Comparison of ENCODE assay signal across 14 cellular contexts in genomic region chr2:27581417-27582128, GRCh38. TPM values are rescaled to one million over a fixed set of nuclear protein-coding genes. Genes with fewer than 3 reads are reported as not detected.
DNase-seq lines count a peak whose midpoint lies in the region; ATAC-seq, FAIRE-seq and TF ChIP-seq lines count a peak whose summit lies in the region.
"Had no signal": no experiment of that assay in that cellular context is flagged by ENCODE, and none has a peak within 500 bp of the region (broad histone marks: within the 10 kb centered on the region; RNA-seq: fewer than 3 reads in every experiment).

No MANE protein-coding gene starts in this region.

- H3K36me3 Mint-ChIP-seq in activated CD8-positive, alpha-beta memory T cell treated with anti-CD3 and anti-CD28 coated beads, Interleukin-2, amount 10 ng/mL, durations not matched to agents 7 days and 5 days = peaks cover 15% of the 10 kb centered on the region
- peaks cover 20% of the 10 kb centered on the region for H3K36me3 Mint-ChIP-seq in dendritic cell treated with granulocyte-macrophage colony-stimulating factor and Interleukin-4, amounts not matched to agents 40 ng/mL and 50 ng/mL, for 4 days (ENCODE audit: low read depth)

- H3K4me3 ChIP-seq in OCI-LY1 (ENCODE audit: low read depth, low read length, poor library complexity, severe bottlenecking) (no peak overlapping the region), trophoblast cell (ENCODE audit: low read depth, low read length) (no peak overlapping the region), stomach (no peak overlapping the region)

- no peak overlapping the region for H4K8ac ChIP-seq in trophoblast cell (ENCODE audit: low read depth, low read length)

- H3K9ac ChIP-seq in OCI-LY1 (ENCODE audit: low read length) (no peak overlapping the region), trophoblast cell (ENCODE audit: low read length) (no peak overlapping the region)

- H4K20me1 ChIP-seq in OCI-LY1 (ENCODE audit: insufficient read depth, low read length) = no peaks in the 10 kb centered on the region

- DNase-seq in activated CD8-positive, alpha-beta memory T cell treated with anti-CD3 and anti-CD28 coated beads, Interleukin-2, amount 10 ng/mL, durations not matched to agents 7 days and 5 days = peak; percentile 45
- DNase-seq in activated CD8-positive, alpha-beta memory T cell treated with anti-CD3 and anti-CD28 coated beads for 24 hours = no peak
- no peak for DNase-seq in trophoblast cell
- no peak for DNase-seq in EL
- DNase-seq in urothelium cell line (ENCODE audit: low spot score) = no peak
- no peak for DNase-seq in stomach
- DNase-seq: central memory CD4-positive, alpha-beta T cell; DMS79 treated with DMSO at 0.1 percent for 48 hours; left cardiac atrium; NCI-H1417; NCI-H526 treated with DMSO at 0.1 percent for 48 hours; upper lobe of right lung had no signal

- no peak for FAIRE-seq in urothelium cell line (lab: Jason Lieb, UNC)

- no peaks in the 10 kb centered on the region; the same call in 1 of the 2 replicates for H3K36me3 ChIP-seq in OCI-LY1 (ENCODE audit: insufficient read depth, low read length)
- no peaks in the 10 kb centered on the region for H3K36me3 ChIP-seq in trophoblast cell (ENCODE audit: control insufficient read depth in 1 of 2, insufficient read depth in 2 of 2, low read length in 2 of 2)
- peaks cover 0 to 17% (median 0%) of the 10 kb centered on the region in 4 donors for H3K36me3 ChIP-seq in stomach
- H3K36me3 ChIP-seq: upper lobe of right lung had no signal

- H2AK5ac ChIP-seq in trophoblast cell (ENCODE audit: low read length) = no peak overlapping the region

- H4K12ac ChIP-seq in trophoblast cell (ENCODE audit: low read depth, low read length) = no peak overlapping the region

- no peak overlapping the region for H4K91ac ChIP-seq in trophoblast cell (ENCODE audit: low read depth, low read length)

- H3K4me1 Mint-ChIP-seq in activated CD8-positive, alpha-beta memory T cell treated with anti-CD3 and anti-CD28 coated beads, Interleukin-2, amount 10 ng/mL, durations not matched to agents 7 days and 5 days = peaks cover 31% of the 10 kb centered on the region
- peaks cover 39% of the 10 kb centered on the region for H3K4me1 Mint-ChIP-seq in dendritic cell treated with granulocyte-macrophage colony-stimulating factor and Interleukin-4, amounts not matched to agents 40 ng/mL and 50 ng/mL, for 4 days (ENCODE audit: low read depth)

- CTCF ChIA-PET in activated CD8-positive, alpha-beta memory T cell treated with anti-CD3 and anti-CD28 coated beads, Interleukin-2, amount 10 ng/mL, durations not matched to agents 7 days and 5 days (lab: Charles Lee) = no interaction called here

- H3K14ac ChIP-seq in trophoblast cell (ENCODE audit: low read length) = no peak overlapping the region

- intact Hi-C loops in dendritic cell treated with granulocyte-macrophage colony-stimulating factor and Interleukin-4, amounts not matched to agents 40 ng/mL and 50 ng/mL, for 4 days (cut with micrococcal nuclease) = loop anchor here (2.0 to 10.0 kb wide), 2 partner anchors 93 to 177 kb away; partner anchors contain the start of genes IFT172 and PPM1G
- intact Hi-C loops in stomach (cut with DNase I; ENCODE audit: low total_unique reads) = no loop called here

- H3K4me2 ChIP-seq in OCI-LY1 (ENCODE audit: low read length) (no peak overlapping the region), trophoblast cell (ENCODE audit: low read length) (no peak overlapping the region)

- peaks cover 4% of the 10 kb centered on the region for H3K79me1 ChIP-seq in trophoblast cell (ENCODE audit: low read length)

- H2BK5ac ChIP-seq in trophoblast cell (ENCODE audit: low read depth, low read length, poor library complexity) = no peak overlapping the region

- TF ChIP-seq EP300 in stomach (IDR thresholded peaks at IDR 0.05) = no peak

- H3K4me1 ChIP-seq in OCI-LY1 (ENCODE audit: insufficient read depth, low read length, severe bottlenecking) = peaks cover 26% of the 10 kb centered on the region
- H3K4me1 ChIP-seq in trophoblast cell (ENCODE audit: control insufficient read depth in 1 of 2, insufficient read depth in 2 of 2, low read length in 2 of 2) = peaks cover 3 to 8% of the 10 kb centered on the region in 2 experiments
- H3K4me1 ChIP-seq in stomach = peaks cover 22 to 40% (median 26%) of the 10 kb centered on the region in 4 donors

- no peak overlapping the region for H3K27ac Mint-ChIP-seq in activated CD8-positive, alpha-beta memory T cell treated with anti-CD3 and anti-CD28 coated beads, Interleukin-2, amount 10 ng/mL, durations not matched to agents 7 days and 5 days
- peak overlapping the region; percentile 91 for H3K27ac Mint-ChIP-seq in dendritic cell treated with granulocyte-macrophage colony-stimulating factor and Interleukin-4, amounts not matched to agents 40 ng/mL and 50 ng/mL, for 4 days

- peaks cover 16% of the 10 kb centered on the region for H3K9me3 ChIP-seq in OCI-LY1 (ENCODE audit: low read length)
- H3K9me3 ChIP-seq in trophoblast cell (ENCODE audit: insufficient read depth, low read depth, low read length) = peaks cover 8% of the 10 kb centered on the region
- H3K9me3 ChIP-seq in stomach = peaks cover 3 to 44% (median 29%) of the 10 kb centered on the region in 4 donors

- H3K27me3 ChIP-seq in OCI-LY1 (ENCODE audit: insufficient read depth, low read length) (no peaks in the 10 kb centered on the region; the same call in 1 of the 2 replicates), trophoblast cell (ENCODE audit: insufficient read depth, low read length) (no peaks in the 10 kb centered on the region), stomach (no peaks in the 10 kb centered on the region)
- H3K27me3 ChIP-seq: upper lobe of right lung had no signal

- no CpG with 5 or more reads among the region's 19 CpGs for WGBS in trophoblast cell (ENCODE audit: extremely low coverage, insufficient coverage, insufficient read length)
- 94 to 97% (median 96%) methylated on average over 18 to 19 of the region's 19 CpGs for WGBS in stomach, 5 donors

- H3K9me3 Mint-ChIP-seq in activated CD8-positive, alpha-beta memory T cell treated with anti-CD3 and anti-CD28 coated beads, Interleukin-2, amount 10 ng/mL, durations not matched to agents 7 days and 5 days (ENCODE audit: low read depth) = no peaks in the 10 kb centered on the region
- peaks cover 28% of the 10 kb centered on the region for H3K9me3 Mint-ChIP-seq in dendritic cell treated with granulocyte-macrophage colony-stimulating factor and Interleukin-4, amounts not matched to agents 40 ng/mL and 50 ng/mL, for 4 days

- H3K79me2 ChIP-seq in OCI-LY1 (ENCODE audit: insufficient read depth, low read length) (peaks cover 34% of the 10 kb centered on the region), trophoblast cell (ENCODE audit: control insufficient read depth, insufficient read depth, low read length, poor library complexity) (no peaks in the 10 kb centered on the region)

- H2AFZ ChIP-seq in OCI-LY1 (ENCODE audit: low read length) = peak overlapping the region; percentile 95; the same call in 1 of the 2 replicates
- H2AFZ ChIP-seq in trophoblast cell (ENCODE audit: insufficient read depth, low read length, poor library complexity) = peak overlapping the region; percentile 41

- ATAC-seq in activated CD8-positive, alpha-beta memory T cell treated with anti-CD3 and anti-CD28 coated beads, Interleukin-2, amount 10 ng/mL, durations not matched to agents 7 days and 5 days = no peak

- H2BK120ac ChIP-seq in trophoblast cell (ENCODE audit: insufficient read depth, low read length, poor library complexity) = no peak overlapping the region

- H3F3A ChIP-seq in OCI-LY1 (ENCODE audit: insufficient read depth, low read length) = no peaks in the 10 kb centered on the region

- no peak overlapping the region for H3K4me3 Mint-ChIP-seq in activated CD8-positive, alpha-beta memory T cell treated with anti-CD3 and anti-CD28 coated beads, Interleukin-2, amount 10 ng/mL, durations not matched to agents 7 days and 5 days
- no peak overlapping the region for H3K4me3 Mint-ChIP-seq in dendritic cell treated with granulocyte-macrophage colony-stimulating factor and Interleukin-4, amounts not matched to agents 40 ng/mL and 50 ng/mL, for 4 days

- H3K9me2 ChIP-seq in OCI-LY1 (ENCODE audit: low read depth, low read length) = no peaks in the 10 kb centered on the region

- H3K27ac ChIP-seq in OCI-LY1 (ENCODE audit: low read depth, low read length, poor library complexity, severe bottlenecking) = no peak overlapping the region
- H3K27ac ChIP-seq in trophoblast cell (ENCODE audit: low read depth, low read length) = no peak overlapping the region
- peak overlapping the region in 1 of 5 donors; percentile 82 for H3K27ac ChIP-seq in stomach

- H3K23ac ChIP-seq in trophoblast cell (ENCODE audit: low read length) = no peak overlapping the region

- H3K4ac ChIP-seq in trophoblast cell (ENCODE audit: low read depth, low read length) = no peak overlapping the region

- no peak for TF ChIP-seq POLR2A in stomach (IDR thresholded peaks at IDR 0.05)

- TF ChIP-seq CTCF in OCI-LY1 (IDR thresholded peaks at IDR 0.05; ENCODE audit: low read length) (no peak), stomach (IDR thresholded peaks at IDR 0.05) (no peak)

- peaks cover 13% of the 10 kb centered on the region for H3K27me3 Mint-ChIP-seq in activated CD8-positive, alpha-beta memory T cell treated with anti-CD3 and anti-CD28 coated beads, Interleukin-2, amount 10 ng/mL, durations not matched to agents 7 days and 5 days
- no peaks in the 10 kb centered on the region for H3K27me3 Mint-ChIP-seq in dendritic cell treated with granulocyte-macrophage colony-stimulating factor and Interleukin-4, amounts not matched to agents 40 ng/mL and 50 ng/mL, for 4 days

- H3K18ac ChIP-seq in trophoblast cell (ENCODE audit: low read length) = no peak overlapping the region

- H2BK12ac ChIP-seq in trophoblast cell (ENCODE audit: low read length) = no peak overlapping the region

RNA-seq across cellular contexts. Expression of gene ZNF512, which starts 1.3 kb away (rescaled TPM):
- 10 to 100 TPM; 32.8 to 39.5 TPM for total RNA-seq in activated CD8-positive, alpha-beta memory T cell treated with anti-CD3 and anti-CD28 coated beads, Interleukin-2, amount 10 ng/mL, durations not matched to agents 7 days and 5 days
- polyA plus RNA-seq in trophoblast cell (2013) = 18.3 and 20.7 TPM in 2 replicates
- 10 to 100 TPM in 3 of 5 donors, 1 to 10 TPM in 2; 6.4 to 35.8 (median 14.2) TPM for total RNA-seq in stomach
- polyA plus RNA-seq in stomach = 10 to 100 TPM in 1 of 3 donors, 1 to 10 TPM in 2; 6.8 to 12.2 (median 9.3) TPM

RNA-seq across cellular contexts. Expression of gene CCDC121, which starts 47.2 kb away (rescaled TPM):
- total RNA-seq in activated CD8-positive, alpha-beta memory T cell treated with anti-CD3 and anti-CD28 coated beads, Interleukin-2, amount 10 ng/mL, durations not matched to agents 7 days and 5 days = 1 to 10 TPM in 1 of 2 experiments, under 1 TPM in 1; 0.98 to 1.5 TPM
- 2.1 and 2.7 TPM in 2 replicates for polyA plus RNA-seq in trophoblast cell (2013)
- total RNA-seq in stomach = 1 to 10 TPM in 4 of 5 donors, under 1 TPM in 1; 0.87 to 3.1 (median 1.8) TPM
- polyA plus RNA-seq in stomach = 1 to 10 TPM; 1.7 to 2.4 (median 2.1) TPM

RNA-seq across cellular contexts. Expression of gene GPN1, which starts 47.3 kb away (rescaled TPM):
- 10 to 100 TPM; 36.9 to 50.9 TPM for total RNA-seq in activated CD8-positive, alpha-beta memory T cell treated with anti-CD3 and anti-CD28 coated beads, Interleukin-2, amount 10 ng/mL, durations not matched to agents 7 days and 5 days
- polyA plus RNA-seq in trophoblast cell (2013) = 26.9 and 28.9 TPM in 2 replicates
- total RNA-seq in stomach = 10 to 100 TPM; 10.1 to 68.7 (median 33.0) TPM
- 10 to 100 TPM; 20.6 to 31.6 (median 28.2) TPM for polyA plus RNA-seq in stomach
